Comparison of ENCODE assay signal across 9 cellular contexts in the genomic region with DNA sequence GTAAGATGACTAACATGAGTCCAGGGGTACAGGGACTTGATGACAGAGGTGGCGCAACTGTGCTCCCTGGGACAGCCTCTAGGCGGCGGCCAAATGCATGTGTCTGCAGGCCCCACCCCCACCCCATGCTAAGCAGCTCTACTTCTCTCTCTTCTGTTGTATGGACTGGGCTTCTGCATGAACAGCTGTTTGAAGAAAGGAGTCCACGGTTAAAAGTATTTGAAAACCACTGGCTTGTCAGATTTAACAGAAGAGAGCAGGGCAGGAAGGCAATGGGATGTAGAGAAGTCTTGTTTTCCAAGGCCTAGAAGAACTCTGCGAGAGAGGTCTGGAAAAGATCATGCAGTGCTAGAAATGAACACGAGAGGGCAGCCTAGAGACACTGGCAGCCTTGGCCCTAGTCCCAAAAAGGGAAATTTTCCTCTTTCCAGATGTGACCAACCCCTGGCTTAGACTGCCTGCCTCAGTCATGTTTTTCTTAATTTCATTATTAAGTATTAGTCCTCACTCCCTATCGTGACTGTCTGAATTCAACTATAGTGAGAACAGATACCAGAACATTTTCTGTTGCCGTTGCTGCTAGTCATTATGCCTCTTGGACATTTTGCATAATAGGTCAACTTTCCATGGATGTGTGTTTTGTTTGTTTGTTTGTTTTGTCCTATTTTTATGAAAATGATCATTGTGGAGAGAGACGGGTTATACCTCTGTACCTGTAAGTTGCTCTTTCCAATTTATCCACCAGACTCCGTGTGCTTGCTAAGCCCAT.
A peak's percentile ranks its signal among the peaks of the same experiment; 100 is the strongest.
DNase-seq lines count a peak whose midpoint lies in the region; ATAC-seq and TF ChIP-seq lines count a peak whose summit lies in the region.
"Had no signal": no experiment of that assay in that cellular context is flagged by ENCODE, and none has a peak within 500 bp of the region (broad histone marks: within the 10 kb centered on the region; RNA-seq: fewer than 3 reads in every experiment).

No MANE protein-coding gene starts in this region.

- no peak overlapping the region for H3K27ac ChIP-seq in left lung
- H3K27ac ChIP-seq: BLaER1 had no signal

- peaks cover 7 to 17% of the 10 kb centered on the region in 2 donors for H3K4me1 ChIP-seq in left lung

- no peaks in the 10 kb centered on the region for H3K36me3 ChIP-seq in left lung
- H3K36me3 ChIP-seq: BLaER1 had no signal

- TF ChIP-seq CTCF in HFF-Myc (IDR thresholded peaks at IDR 0.05; ENCODE audit: low read depth, low read length, missing control alignments) (peak; percentile 93), WI38 (IDR thresholded peaks at IDR 0.05; ENCODE audit: low read depth, low read length) (peak; percentile 85), cardiac fibroblast (IDR thresholded peaks at IDR 0.05; ENCODE audit: low read depth, low read length) (peak; percentile 96), left lung (IDR thresholded peaks at IDR 0.05) (peak; percentile 69 to 84)

- ATAC-seq in left lung, result peak; percentile 75

- DNase-seq in DMS79 treated with DMSO at 0.1 percent for 48 hours (lab: John Stamatoyannopoulos, UW) (peak; percentile 26), DMS79 (lab: John Stamatoyannopoulos, UW) (no peak), HFF-Myc (ENCODE audit: extremely low read depth, low read depth) (peak; percentile 61), NCI-H1105 treated with DMSO at 0.1 percent for 48 hours (lab: John Stamatoyannopoulos, UW) (peak; percentile 36), cardiac fibroblast (ENCODE audit: low read depth in 2 of 2) (peak; percentile 64 to 78), left lung (no peak)
- DNase-seq in stimulated activated CD8-positive, alpha-beta memory T cell treated with anti-CD3 and anti-CD28 coated beads, Interleukin-15, amount 100 ng/mL, for 24 hours (ENCODE audit: low read depth), result peak; percentile 33

- H3K27me3 ChIP-seq in left lung, result no peaks in the 10 kb centered on the region
- H3K27me3 ChIP-seq: BLaER1 had no signal

- H3K4me3 ChIP-seq in HFF-Myc (replicated peaks; ENCODE audit: low read depth, low read length), result no peak overlapping the region
- no peak overlapping the region for H3K4me3 ChIP-seq in WI38 (ENCODE audit: low read depth, low read length)
- no peak overlapping the region for H3K4me3 ChIP-seq in cardiac fibroblast (replicated peaks in 1 of 2; ENCODE audit: low read depth in 2 of 2, low read length in 2 of 2)
- H3K4me3 ChIP-seq in left lung, result no peak overlapping the region
- H3K4me3 ChIP-seq: BLaER1 had no signal

- intact Hi-C loops in left lung (cut with DNase I), result no loop called here

- H3K9me3 ChIP-seq in left lung, result no peaks in the 10 kb centered on the region
- H3K9me3 ChIP-seq: BLaER1 had no signal

Comparison
In these comparisons a context has a peak if more than half of its experiments do, and no peak if none do; other contexts are left out.
1. DNase-seq: peak in DMS79 treated with DMSO at 0.1 percent for 48 hours (single experiment), HFF-Myc (single experiment), NCI-H1105 treated with DMSO at 0.1 percent for 48 hours (single experiment), cardiac fibroblast (2 of 2) and stimulated activated CD8-positive, alpha-beta memory T cell treated with anti-CD3 and anti-CD28 coated beads, Interleukin-15, amount 100 ng/mL, for 24 hours (single experiment); none in DMS79 (single experiment) and left lung (0 of 2).
2. Peak in every context shown above with its lines, with median percentiles within 50 percentile points of each other: CTCF ChIP-seq.